ENCODE assay signal across 27 cellular contexts in genomic region chr7:37297546-37297945, GRCh38.
DNase-seq lines count a peak whose midpoint lies in the region; ATAC-seq and TF ChIP-seq lines count a peak whose summit lies in the region.
"Had no signal": no experiment of that assay in that cellular context is flagged by ENCODE, and none has a peak within 500 bp of the region (broad histone marks: within the 10 kb centered on the region; RNA-seq: fewer than 3 reads in every experiment).

No MANE protein-coding gene starts in this region.

- no peak overlapping the region for H3K4me3 Mint-ChIP-seq in activated CD8-positive, alpha-beta memory T cell treated with anti-CD3 and anti-CD28 coated beads, Interleukin-2, amount 10 ng/mL, durations not matched to agents 7 days and 5 days
- H3K4me3 Mint-ChIP-seq: immature natural killer cell, nephron had no signal

- no peak for TF ChIP-seq CTCF in left ventricle myocardium inferior (IDR thresholded peaks at IDR 0.05; ENCODE audit: borderline replicate concordance)
- no peak for TF ChIP-seq CTCF in right lobe of liver (IDR thresholded peaks at IDR 0.05)

- no peak for TF ChIP-seq POLR2A in right lobe of liver (IDR thresholded peaks at IDR 0.05)

- intact Hi-C loops in left ventricle myocardium inferior (cut with micrococcal nuclease): no loop called here
- intact Hi-C loops in Right ventricle myocardium inferior (cut with DNase I): no loop called here
- intact Hi-C loops in right lobe of liver (cut with DNase I): no loop called here

- no peaks in the 10 kb centered on the region for H3K9me3 ChIP-seq in left ventricle myocardium inferior (replicated peaks)
- no peaks in the 10 kb centered on the region for H3K9me3 ChIP-seq in right lobe of liver
- H3K9me3 ChIP-seq: mucosa of descending colon, SJSA1 had no signal

- H3K36me3 Mint-ChIP-seq in activated CD8-positive, alpha-beta memory T cell treated with anti-CD3 and anti-CD28 coated beads, Interleukin-2, amount 10 ng/mL, durations not matched to agents 7 days and 5 days: peaks cover 26% of the 10 kb centered on the region

- H3K4me1 ChIP-seq in left ventricle myocardium inferior: peaks cover 11% of the 10 kb centered on the region
- H3K4me1 ChIP-seq in right lobe of liver: no peaks in the 10 kb centered on the region

- CTCF ChIA-PET in activated CD8-positive, alpha-beta memory T cell treated with anti-CD3 and anti-CD28 coated beads, Interleukin-2, amount 10 ng/mL, durations not matched to agents 7 days and 5 days (lab: Charles Lee): interaction anchor here (2.1 kb wide), 1 partner anchor 13 kb away, joined by 5 read pairs; no protein-coding TSS in a partner anchor

- no peaks in the 10 kb centered on the region for H3K27me3 Mint-ChIP-seq in activated CD8-positive, alpha-beta memory T cell treated with anti-CD3 and anti-CD28 coated beads, Interleukin-2, amount 10 ng/mL, durations not matched to agents 7 days and 5 days

- H3K27ac ChIP-seq in left ventricle myocardium inferior (replicated peaks) (peak overlapping the region; percentile 50), right lobe of liver (no peak overlapping the region)
- H3K27ac ChIP-seq: BLaER1 treated with 17β-estradiol and CSF1 and Interleukin-3, amounts not matched to agents 10 nM and 100 nM; SJSA1 had no signal

- H3K9me3 Mint-ChIP-seq in activated CD8-positive, alpha-beta memory T cell treated with anti-CD3 and anti-CD28 coated beads, Interleukin-2, amount 10 ng/mL, durations not matched to agents 7 days and 5 days (ENCODE audit: low read depth): peaks cover 4% of the 10 kb centered on the region

- DNase-seq in left ventricle myocardium inferior (no peak), Right ventricle myocardium inferior (ENCODE audit: missing footprints) (no peak), dermis microvascular lymphatic vessel endothelial cell (ENCODE audit: low read depth in 2 of 2) (peak; percentile 68 to 87), right lobe of liver (no peak), DMS53 (lab: John Stamatoyannopoulos, UW) (no peak)
- DNase-seq in activated CD8-positive, alpha-beta memory T cell treated with anti-CD3 and anti-CD28 coated beads, Interleukin-2, amount 10 ng/mL, durations not matched to agents 7 days and 5 days: no peak
- DNase-seq: activated gamma-delta T cell treated with Interleukin-2 at 50 U/mL for 16 hours; amniotic stem cell; COR-L47; effector memory CD4-positive, alpha-beta T cell; H7; hypothalamus; immature natural killer cell; MM.1S; mucosa of descending colon; NCI-H2029 treated with DMSO at 0.1 percent for 48 hours; NCI-H226; NCI-H748 treated with DMSO at 0.1 percent for 48 hours; retina; stimulated activated CD4-positive, alpha-beta T cell treated with anti-CD3 and anti-CD28 coated beads, Interleukin-2, amount 100 ng/mL, for 48 hours had no signal

- ATAC-seq in Right ventricle myocardium inferior: no peak
- peak in 3 of 4 donors; percentile 38 to 81 (median 66) for ATAC-seq in right lobe of liver
- ATAC-seq in activated CD8-positive, alpha-beta memory T cell treated with anti-CD3 and anti-CD28 coated beads, Interleukin-2, amount 10 ng/mL, durations not matched to agents 7 days and 5 days: no peak
- no peak for ATAC-seq in HG03025 (IDR thresholded peaks at IDR 0.05; ENCODE audit: low FRiP score, unreplicated experiment)
- ATAC-seq: esophagus mucosa, K562, left lobe of liver, mucosa of descending colon had no signal

- H3K36me3 ChIP-seq in left ventricle myocardium inferior (peaks cover 4% of the 10 kb centered on the region), right lobe of liver (no peaks in the 10 kb centered on the region)
- H3K36me3 ChIP-seq: SJSA1 had no signal

- H3K4me3 ChIP-seq in left ventricle myocardium inferior (no peak overlapping the region), right lobe of liver (no peak overlapping the region)
- H3K4me3 ChIP-seq: BLaER1 treated with 17β-estradiol and CSF1 and Interleukin-3, amounts not matched to agents 10 nM and 100 nM; K562; mucosa of descending colon; SJSA1 had no signal

- H3K27me3 ChIP-seq in left ventricle myocardium inferior (ENCODE audit: low read depth) (no peaks in the 10 kb centered on the region), right lobe of liver (no peaks in the 10 kb centered on the region)
- H3K27me3 ChIP-seq: BLaER1 treated with 17β-estradiol and CSF1 and Interleukin-3, amounts not matched to agents 10 nM and 100 nM; SJSA1 had no signal

- no peaks in the 10 kb centered on the region for H3K4me1 Mint-ChIP-seq in activated CD8-positive, alpha-beta memory T cell treated with anti-CD3 and anti-CD28 coated beads, Interleukin-2, amount 10 ng/mL, durations not matched to agents 7 days and 5 days

- no peak overlapping the region for H3K27ac Mint-ChIP-seq in activated CD8-positive, alpha-beta memory T cell treated with anti-CD3 and anti-CD28 coated beads, Interleukin-2, amount 10 ng/mL, durations not matched to agents 7 days and 5 days
- H3K27ac Mint-ChIP-seq: immature natural killer cell, nephron had no signal

Comparison
In these comparisons a context has a peak if more than half of its experiments do, and no peak if none do; other contexts are left out.
1. DNase-seq: peak in dermis microvascular lymphatic vessel endothelial cell (2 of 2); none in left ventricle myocardium inferior (single experiment), Right ventricle myocardium inferior (single experiment), right lobe of liver (0 of 3), DMS53 (single experiment) and activated CD8-positive, alpha-beta memory T cell treated with anti-CD3 and anti-CD28 coated beads, Interleukin-2, amount 10 ng/mL, durations not matched to agents 7 days and 5 days (single experiment).
2. ATAC-seq: peak in right lobe of liver (3 of 4); none in Right ventricle myocardium inferior (single experiment), activated CD8-positive, alpha-beta memory T cell treated with anti-CD3 and anti-CD28 coated beads, Interleukin-2, amount 10 ng/mL, durations not matched to agents 7 days and 5 days (single experiment) and HG03025 (single experiment).